In genomic region chr19:10074153-10074552, GRCh38 we compare ENCODE assay signal across 8 cellular contexts. TPM values are rescaled to one million over a fixed set of nuclear protein-coding genes. Genes with fewer than 3 reads are reported as not detected.
A peak's percentile ranks its signal among the peaks of the same experiment; 100 is the strongest.
DNase-seq lines count a peak whose midpoint lies in the region; ATAC-seq, FAIRE-seq and TF ChIP-seq lines count a peak whose summit lies in the region.

No MANE protein-coding gene starts in this region.

- peaks cover 0 to 5% of the 10 kb centered on the region in 2 donors for H3K4me1 Mint-ChIP-seq in natural killer cell treated with Interleukin-12 subunit alpha and Interleukin-12 subunit beta and Interleukin-15 and Interleukin-18, amount 100 ng/mL, for 72 hours (ENCODE audit: low read depth in 2 of 2)

- intact Hi-C loops in GM12878 (cut with micrococcal nuclease; ENCODE audit: unreplicated experiment) = no loop called here
- intact Hi-C loops in cardiac septum (cut with DNase I) = no loop called here

- H3K4me3 ChIP-seq in Peyer's patch = no peak overlapping the region
- no peak overlapping the region for H3K4me3 ChIP-seq in GM12878

- SMC1A ChIA-PET in GM12878 (lab: Charles Lee; ENCODE audit: uncharacterized antibody, unreplicated experiment) = interaction anchor here (2.4 kb wide), 1 partner anchor 176 kb away, joined by 5 read pairs; no protein-coding TSS in a partner anchor

- TF ChIP-seq RAD21 in GM12878 (IDR thresholded peaks at IDR 0.05; ENCODE audit: insufficient read depth, low read depth, low read length) = peak; percentile 67

- H3K27ac ChIP-seq in Peyer's patch (no peak overlapping the region), GM12878 (ENCODE audit: control insufficient read depth, insufficient read depth) (no peak overlapping the region)

- H4K20me1 ChIP-seq in GM12878 (ENCODE audit: control insufficient read depth, insufficient read depth) = no peaks in the 10 kb centered on the region

- POLR2A ChIA-PET in GM12878 (lab: Charles Lee) = no interaction called here

- H3K9me3 ChIP-seq in Peyer's patch (peaks cover 0 to 8% (median 3%) of the 10 kb centered on the region in 4 donors), GM12878 (replicated peaks; ENCODE audit: control insufficient read depth, insufficient read depth, low read length) (peaks cover 5% of the 10 kb centered on the region; the same call in 2 of the 3 replicates)

- RAD21 ChIA-PET in GM12878 (lab: Charles Lee; ENCODE audit: unreplicated experiment) = no interaction called here

- H3K27me3 ChIP-seq in Peyer's patch = no peaks in the 10 kb centered on the region
- no peaks in the 10 kb centered on the region for H3K27me3 ChIP-seq in GM12878 (replicated peaks in 1 of 2; ENCODE audit: control insufficient read depth in 2 of 2, insufficient read depth in 2 of 2, low read length in 1 of 2)

- ATAC-seq in GM12878 (peak; percentile 82), GM21528 (IDR thresholded peaks at IDR 0.05; ENCODE audit: low FRiP score, unreplicated experiment) (no peak)
- peak; percentile 86 to 88 for ATAC-seq in natural killer cell treated with Interleukin-12 subunit alpha and Interleukin-12 subunit beta and Interleukin-15 and Interleukin-18, amount 100 ng/mL, for 72 hours

- TF ChIP-seq CTCF in Peyer's patch (IDR thresholded peaks at IDR 0.05) (peak in 5 of 6 experiments; percentile 19 to 62 (median 37)), GM12878 (IDR thresholded peaks at IDR 0.05 in 2 of 3, conservative IDR thresholded peaks at IDR 0.05 in 1 of 3; ENCODE audit: control insufficient read depth in 2 of 3, extremely low read depth in 1 of 3, insufficient read depth in 1 of 3, low read depth in 3 of 3, low read length in 3 of 3) (peak; percentile 29 to 54 (median 34); a peak in 5 of 6 replicates)

- no peak for TF ChIP-seq EP300 in GM12878 (IDR thresholded peaks at IDR 0.05; ENCODE audit: borderline replicate concordance in 1 of 2, control insufficient read depth in 1 of 2, low read depth in 2 of 2, low read length in 2 of 2)

- peaks cover 0 to 12% of the 10 kb centered on the region in 2 donors for H3K27me3 Mint-ChIP-seq in natural killer cell treated with Interleukin-12 subunit alpha and Interleukin-12 subunit beta and Interleukin-15 and Interleukin-18, amount 100 ng/mL, for 72 hours

- H3K4me1 ChIP-seq in Peyer's patch = no peaks in the 10 kb centered on the region
- no peaks in the 10 kb centered on the region for H3K4me1 ChIP-seq in GM12878 (ENCODE audit: control insufficient read depth, insufficient read depth, low read length)

- H3K36me3 ChIP-seq in Peyer's patch (no peaks in the 10 kb centered on the region), GM12878 (ENCODE audit: control insufficient read depth in 2 of 2, insufficient read depth in 2 of 2, low read length in 1 of 2) (no peaks in the 10 kb centered on the region)

- H3K4me3 Mint-ChIP-seq in natural killer cell treated with Interleukin-12 subunit alpha and Interleukin-12 subunit beta and Interleukin-15 and Interleukin-18, amount 100 ng/mL, for 72 hours = no peak overlapping the region

- WGBS in GM12878 (ENCODE audit: insufficient coverage, insufficient replicate concordance, low lambda C conversion rate, missing lambda C conversion rate) = 11% methylated on average over 2 of the region's 2 CpGs

- in situ Hi-C loops in GM12878 (cut with MboI) = no loop called here

- no peak overlapping the region for H3K27ac Mint-ChIP-seq in natural killer cell treated with Interleukin-12 subunit alpha and Interleukin-12 subunit beta and Interleukin-15 and Interleukin-18, amount 100 ng/mL, for 72 hours

- no peak overlapping the region for H3K9ac ChIP-seq in GM12878 (ENCODE audit: control insufficient read depth, insufficient read depth, low read length)

- TF ChIP-seq POLR2A in Peyer's patch (IDR thresholded peaks at IDR 0.05) = no peak
- TF ChIP-seq POLR2A in GM12878 (IDR thresholded peaks at IDR 0.05; ENCODE audit: low read depth, low read length) = no peak

- H3K4me2 ChIP-seq in GM12878 (ENCODE audit: control insufficient read depth, insufficient read depth) = no peak overlapping the region

- no TSS peak for BruUV-seq in GM12878 (replicated peaks; lab: Mats Ljungman, UMichigan)

- no peaks in the 10 kb centered on the region for H3K9me3 Mint-ChIP-seq in natural killer cell treated with Interleukin-12 subunit alpha and Interleukin-12 subunit beta and Interleukin-15 and Interleukin-18, amount 100 ng/mL, for 72 hours

- H3K36me3 Mint-ChIP-seq in natural killer cell treated with Interleukin-12 subunit alpha and Interleukin-12 subunit beta and Interleukin-15 and Interleukin-18, amount 100 ng/mL, for 72 hours = no peaks in the 10 kb centered on the region

- DNase-seq in activated CD4-positive, alpha-beta T cell treated with anti-CD3 and anti-CD28 coated beads for 24 hours (ENCODE audit: low read depth in 2 of 2) = peak; percentile 30 to 33
- DNase-seq in activated CD4-positive, alpha-beta T cell treated with anti-CD3 and anti-CD28 coated beads for 1 hour = no peak
- peak in 2 of 3 donors; percentile 29 to 62 for DNase-seq in Peyer's patch
- DNase-seq in GM12878 (ENCODE audit: low read depth, low spot score) = no peak
- peak; percentile 74 for DNase-seq in natural killer cell treated with Interleukin-12 subunit alpha and Interleukin-12 subunit beta and Interleukin-15 and Interleukin-18, amount 100 ng/mL, for 72 hours (ENCODE audit: low spot score)
- no peak for DNase-seq in T1000 (lab: John Stamatoyannopoulos, UW)
- no peak for DNase-seq in cardiac septum (ENCODE audit: low spot score)

- peak; percentile 76 for FAIRE-seq in GM12878 (lab: Jason Lieb, UNC)

- no peak overlapping the region for H2AFZ ChIP-seq in GM12878 (ENCODE audit: control insufficient read depth, low read depth, low read length)

- CTCF ChIA-PET in GM12878 (lab: Yijun Ruan, JAX) = no interaction called here

- no peaks in the 10 kb centered on the region for H3K79me2 ChIP-seq in GM12878 (ENCODE audit: control insufficient read depth, insufficient read depth, low read length)

RNA-seq across cellular contexts. Expression of gene SHFL, which starts 12.0 kb away (rescaled TPM):
- total RNA-seq in Peyer's patch = 100 to 1,000 TPM in 1 of 4 donors, 10 to 100 TPM in 3; 39.9 to 125 (median 62.7) TPM
- total RNA-seq in GM12878 (2013; cell fraction: nucleolus; rRNA removed) = 59.9 and 73.5 TPM in 2 replicates
- 44.6 and 45.4 TPM in 2 replicates for total RNA-seq in GM12878 (2014; rRNA removed)
- total RNA-seq in GM12878 (2014; rRNA removed; fragmentation: Illumina TruSeq; extraction: Trizol) = 30.5 and 30.7 TPM in 2 replicates
- 51.7 and 57.9 TPM in 2 replicates for total RNA-seq in GM12878 (2021)
- 39.3 TPM for polyA plus RNA-seq in GM12878 (2011; ENCODE audit: low read depth)
- 53.1 and 63.7 TPM in 2 replicates for polyA plus RNA-seq in GM12878 (2011; rRNA removed)
- 68.1 and 104 TPM in 2 replicates for polyA plus RNA-seq in GM12878 (2011; cell fraction: cytosol; rRNA removed)
- polyA plus RNA-seq in GM12878 (2011; cell fraction: nucleus; rRNA removed) = 400 and 422 TPM in 2 replicates
- polyA plus RNA-seq in GM12878 (2012) = 71.2 and 100 TPM in 2 replicates
- 41.7 and 49.6 TPM in 2 replicates for polyA plus RNA-seq in GM12878 (2014; fragmentation: Illumina TruSeq; extraction: Trizol)
- 10 to 100 TPM in 1 of 2 experiments, 1 to 10 TPM in 1; 8.0 to 18.3 TPM for polyA plus RNA-seq in GM12878 (2014; fragmentation: Nextera tagmentation; extraction: Ambion mirVana)
- 83.8 and 83.9 TPM in 2 replicates for polyA plus RNA-seq in GM12878 (2014; rRNA removed)
- polyA plus RNA-seq in GM12878 (2016; fragmentation: Nextera tagmentation; extraction: Ambion mirVana) = 10 to 100 TPM; 33.6 to 36.8 TPM
- polyA minus RNA-seq in GM12878 (2011; rRNA and poly(A)+ RNA removed) = 34.3 and 50.4 TPM in 2 replicates
- 16.6 and 22.1 TPM in 2 replicates for polyA minus RNA-seq in GM12878 (2011; cell fraction: cytosol; rRNA and poly(A)+ RNA removed)
- polyA minus RNA-seq in GM12878 (2011; cell fraction: nucleus; rRNA and poly(A)+ RNA removed) = 40.0 and 54.8 TPM in 2 replicates
- 10 to 100 TPM; 61.9 to 83.1 TPM for total RNA-seq in natural killer cell treated with Interleukin-12 subunit alpha and Interleukin-12 subunit beta and Interleukin-15 and Interleukin-18, amount 100 ng/mL, for 72 hours
- total RNA-seq in cardiac septum = 9.4 TPM

RNA-seq across cellular contexts. Expression of gene ANGPTL6, which starts 28.3 kb away (rescaled TPM):
- 10 to 100 TPM in 1 of 4 donors, 1 to 10 TPM in 3; 1.1 to 19.0 (median 2.5) TPM for total RNA-seq in Peyer's patch
- total RNA-seq in GM12878 (2013; cell fraction: nucleolus; rRNA removed) = 38.8 and 41.4 TPM in 2 replicates
- total RNA-seq in GM12878 (2014; rRNA removed) = 13.1 and 17.4 TPM in 2 replicates
- 6.0 and 7.2 TPM in 2 replicates for total RNA-seq in GM12878 (2014; rRNA removed; fragmentation: Illumina TruSeq; extraction: Trizol)
- total RNA-seq in GM12878 (2021) = 16.5 and 16.8 TPM in 2 replicates
- polyA plus RNA-seq in GM12878 (2011; ENCODE audit: low read depth) = 11.7 TPM
- polyA plus RNA-seq in GM12878 (2011; rRNA removed) = 10.5 and 23.6 TPM in 2 replicates
- 40.4 and 48.7 TPM in 2 replicates for polyA plus RNA-seq in GM12878 (2011; cell fraction: cytosol; rRNA removed)
- polyA plus RNA-seq in GM12878 (2011; cell fraction: nucleus; rRNA removed) = 150 and 154 TPM in 2 replicates
- 23.2 and 29.6 TPM in 2 replicates for polyA plus RNA-seq in GM12878 (2012)
- polyA plus RNA-seq in GM12878 (2014; fragmentation: Illumina TruSeq; extraction: Trizol) = 2.3 and 6.6 TPM in 2 replicates
- polyA plus RNA-seq in GM12878 (2014; fragmentation: Nextera tagmentation; extraction: Ambion mirVana) = under 1 TPM; 0.45 to 0.90 TPM
- polyA plus RNA-seq in GM12878 (2014; rRNA removed) = 18.3 and 18.9 TPM in 2 replicates
- polyA plus RNA-seq in GM12878 (2016; fragmentation: Nextera tagmentation; extraction: Ambion mirVana) = 1 to 10 TPM; 1.3 to 4.9 TPM
- 7.7 and 16.2 TPM in 2 replicates for polyA minus RNA-seq in GM12878 (2011; rRNA and poly(A)+ RNA removed)
- polyA minus RNA-seq in GM12878 (2011; cell fraction: cytosol; rRNA and poly(A)+ RNA removed) = 8.8 and 10.2 TPM in 2 replicates
- polyA minus RNA-seq in GM12878 (2011; cell fraction: nucleus; rRNA and poly(A)+ RNA removed) = 8.5 and 16.2 TPM in 2 replicates
- total RNA-seq in natural killer cell treated with Interleukin-12 subunit alpha and Interleukin-12 subunit beta and Interleukin-15 and Interleukin-18, amount 100 ng/mL, for 72 hours = 1 to 10 TPM; 5.1 to 5.2 TPM
- 0.19 TPM for total RNA-seq in cardiac septum

RNA-seq across cellular contexts. Expression of gene PPAN, which starts 32.0 kb away (rescaled TPM):
- total RNA-seq in Peyer's patch (100 to 1,000 TPM in 1 of 4 donors, 10 to 100 TPM in 3; 11.7 to 147 (median 24.7) TPM), GM12878 (2014; rRNA removed) (96.5 and 123 TPM in 2 replicates), GM12878 (2014; rRNA removed; fragmentation: Illumina TruSeq; extraction: Trizol) (67.6 and 68.9 TPM in 2 replicates), GM12878 (2021) (147 and 165 TPM in 2 replicates), cardiac septum (29.5 TPM)
- 135 and 145 TPM in 2 replicates for total RNA-seq in GM12878 (2013; cell fraction: nucleolus; rRNA removed)
- polyA plus RNA-seq in GM12878 (2011; ENCODE audit: low read depth) = 26.9 TPM
- polyA plus RNA-seq in GM12878 (2011; rRNA removed) (40.1 and 92.2 TPM in 2 replicates), GM12878 (2014; fragmentation: Illumina TruSeq; extraction: Trizol) (20.3 and 65.0 TPM in 2 replicates), GM12878 (2014; fragmentation: Nextera tagmentation; extraction: Ambion mirVana) (1 to 10 TPM; 2.1 to 7.6 TPM), GM12878 (2014; rRNA removed) (149 and 196 TPM in 2 replicates), GM12878 (2016; fragmentation: Nextera tagmentation; extraction: Ambion mirVana) (100 to 1,000 TPM; 163 to 171 TPM)
- polyA plus RNA-seq in GM12878 (2011; cell fraction: cytosol; rRNA removed) = 92.2 and 132 TPM in 2 replicates
- 173 and 212 TPM in 2 replicates for polyA plus RNA-seq in GM12878 (2011; cell fraction: nucleus; rRNA removed)
- polyA plus RNA-seq in GM12878 (2012) = 78.6 and 81.6 TPM in 2 replicates
- polyA minus RNA-seq in GM12878 (2011; rRNA and poly(A)+ RNA removed) = 113 and 176 TPM in 2 replicates
- 70.0 and 73.4 TPM in 2 replicates for polyA minus RNA-seq in GM12878 (2011; cell fraction: cytosol; rRNA and poly(A)+ RNA removed)
- 69.6 and 130 TPM in 2 replicates for polyA minus RNA-seq in GM12878 (2011; cell fraction: nucleus; rRNA and poly(A)+ RNA removed)
- total RNA-seq in natural killer cell treated with Interleukin-12 subunit alpha and Interleukin-12 subunit beta and Interleukin-15 and Interleukin-18, amount 100 ng/mL, for 72 hours = 100 to 1,000 TPM; 114 to 178 TPM

RNA-seq across cellular contexts. Expression of gene P2RY11, which starts 37.3 kb away (rescaled TPM):
- 10 to 100 TPM in 2 of 4 donors, 1 to 10 TPM in 2; 7.0 to 21.5 (median 11.6) TPM for total RNA-seq in Peyer's patch
- total RNA-seq in GM12878 (2013; cell fraction: nucleolus; rRNA removed) = 57.8 and 61.7 TPM in 2 replicates
- 11.4 and 17.4 TPM in 2 replicates for total RNA-seq in GM12878 (2014; rRNA removed)
- 7.4 and 8.2 TPM in 2 replicates for total RNA-seq in GM12878 (2014; rRNA removed; fragmentation: Illumina TruSeq; extraction: Trizol)
- total RNA-seq in GM12878 (2021) = 42.0 and 46.5 TPM in 2 replicates
- polyA plus RNA-seq in GM12878 (2011; ENCODE audit: low read depth) = 5.0 TPM
- 12.5 and 26.5 TPM in 2 replicates for polyA plus RNA-seq in GM12878 (2011; rRNA removed)
- 44.1 and 69.0 TPM in 2 replicates for polyA plus RNA-seq in GM12878 (2011; cell fraction: cytosol; rRNA removed)
- polyA plus RNA-seq in GM12878 (2011; cell fraction: nucleus; rRNA removed) = 81.5 and 114 TPM in 2 replicates
- 28.3 and 37.9 TPM in 2 replicates for polyA plus RNA-seq in GM12878 (2012)
- polyA plus RNA-seq in GM12878 (2014; fragmentation: Illumina TruSeq; extraction: Trizol) = 1.2 and 4.9 TPM in 2 replicates
- polyA plus RNA-seq in GM12878 (2014; fragmentation: Nextera tagmentation; extraction: Ambion mirVana) = under 1 TPM; 0.14 to 0.57 TPM
- polyA plus RNA-seq in GM12878 (2014; rRNA removed) = 32.5 and 39.0 TPM in 2 replicates
- polyA plus RNA-seq in GM12878 (2016; fragmentation: Nextera tagmentation; extraction: Ambion mirVana) = 1 to 10 TPM; 6.7 to 7.0 TPM
- 16.9 and 49.7 TPM in 2 replicates for polyA minus RNA-seq in GM12878 (2011; rRNA and poly(A)+ RNA removed)
- polyA minus RNA-seq in GM12878 (2011; cell fraction: cytosol; rRNA and poly(A)+ RNA removed) = 22.1 and 26.3 TPM in 2 replicates
- 8.6 and 28.3 TPM in 2 replicates for polyA minus RNA-seq in GM12878 (2011; cell fraction: nucleus; rRNA and poly(A)+ RNA removed)
- total RNA-seq in natural killer cell treated with Interleukin-12 subunit alpha and Interleukin-12 subunit beta and Interleukin-15 and Interleukin-18, amount 100 ng/mL, for 72 hours = 10 to 100 TPM; 35.0 to 35.6 TPM
- total RNA-seq in cardiac septum = 10.0 TPM

RNA-seq across cellular contexts. Expression of gene EIF3G, which starts 45.5 kb away (rescaled TPM):
- 100 to 1,000 TPM; 111 to 220 (median 181) TPM for total RNA-seq in Peyer's patch
- total RNA-seq in GM12878 (2013; cell fraction: nucleolus; rRNA removed) = 95.9 and 98.0 TPM in 2 replicates
- 356 and 362 TPM in 2 replicates for total RNA-seq in GM12878 (2014; rRNA removed)
- total RNA-seq in GM12878 (2014; rRNA removed; fragmentation: Illumina TruSeq; extraction: Trizol) = 187 and 220 TPM in 2 replicates
- 303 and 318 TPM in 2 replicates for total RNA-seq in GM12878 (2021)
- 79.2 TPM for polyA plus RNA-seq in GM12878 (2011; ENCODE audit: low read depth)
- 101 and 119 TPM in 2 replicates for polyA plus RNA-seq in GM12878 (2011; rRNA removed)
- polyA plus RNA-seq in GM12878 (2011; cell fraction: cytosol; rRNA removed) = 166 and 220 TPM in 2 replicates
- polyA plus RNA-seq in GM12878 (2011; cell fraction: nucleus; rRNA removed) = 377 and 479 TPM in 2 replicates
- 208 and 240 TPM in 2 replicates for polyA plus RNA-seq in GM12878 (2012)
- 132 and 219 TPM in 2 replicates for polyA plus RNA-seq in GM12878 (2014; fragmentation: Illumina TruSeq; extraction: Trizol)
- 10 to 100 TPM; 28.0 to 48.5 TPM for polyA plus RNA-seq in GM12878 (2014; fragmentation: Nextera tagmentation; extraction: Ambion mirVana)
- polyA plus RNA-seq in GM12878 (2014; rRNA removed) = 284 and 299 TPM in 2 replicates
- polyA plus RNA-seq in GM12878 (2016; fragmentation: Nextera tagmentation; extraction: Ambion mirVana) = 100 to 1,000 TPM; 201 to 225 TPM
- 45.5 and 84.7 TPM in 2 replicates for polyA minus RNA-seq in GM12878 (2011; rRNA and poly(A)+ RNA removed)
- polyA minus RNA-seq in GM12878 (2011; cell fraction: cytosol; rRNA and poly(A)+ RNA removed) = 47.4 and 49.3 TPM in 2 replicates
- 61.5 and 116 TPM in 2 replicates for polyA minus RNA-seq in GM12878 (2011; cell fraction: nucleus; rRNA and poly(A)+ RNA removed)
- total RNA-seq in natural killer cell treated with Interleukin-12 subunit alpha and Interleukin-12 subunit beta and Interleukin-15 and Interleukin-18, amount 100 ng/mL, for 72 hours = 100 to 1,000 TPM; 245 to 329 TPM
- 126 TPM for total RNA-seq in cardiac septum

Comparison
In these comparisons a context has a peak if more than half of its experiments do, and no peak if none do; other contexts are left out.
1. DNase-seq: peak in activated CD4-positive, alpha-beta T cell treated with anti-CD3 and anti-CD28 coated beads for 24 hours (2 of 2), Peyer's patch (2 of 3) and natural killer cell treated with Interleukin-12 subunit alpha and Interleukin-12 subunit beta and Interleukin-15 and Interleukin-18, amount 100 ng/mL, for 72 hours (single experiment); none in activated CD4-positive, alpha-beta T cell treated with anti-CD3 and anti-CD28 coated beads for 1 hour (single experiment), GM12878 (single experiment), T1000 (single experiment) and cardiac septum (single experiment).